8 cellular contexts compared by ENCODE assay signal in the genomic region with DNA sequence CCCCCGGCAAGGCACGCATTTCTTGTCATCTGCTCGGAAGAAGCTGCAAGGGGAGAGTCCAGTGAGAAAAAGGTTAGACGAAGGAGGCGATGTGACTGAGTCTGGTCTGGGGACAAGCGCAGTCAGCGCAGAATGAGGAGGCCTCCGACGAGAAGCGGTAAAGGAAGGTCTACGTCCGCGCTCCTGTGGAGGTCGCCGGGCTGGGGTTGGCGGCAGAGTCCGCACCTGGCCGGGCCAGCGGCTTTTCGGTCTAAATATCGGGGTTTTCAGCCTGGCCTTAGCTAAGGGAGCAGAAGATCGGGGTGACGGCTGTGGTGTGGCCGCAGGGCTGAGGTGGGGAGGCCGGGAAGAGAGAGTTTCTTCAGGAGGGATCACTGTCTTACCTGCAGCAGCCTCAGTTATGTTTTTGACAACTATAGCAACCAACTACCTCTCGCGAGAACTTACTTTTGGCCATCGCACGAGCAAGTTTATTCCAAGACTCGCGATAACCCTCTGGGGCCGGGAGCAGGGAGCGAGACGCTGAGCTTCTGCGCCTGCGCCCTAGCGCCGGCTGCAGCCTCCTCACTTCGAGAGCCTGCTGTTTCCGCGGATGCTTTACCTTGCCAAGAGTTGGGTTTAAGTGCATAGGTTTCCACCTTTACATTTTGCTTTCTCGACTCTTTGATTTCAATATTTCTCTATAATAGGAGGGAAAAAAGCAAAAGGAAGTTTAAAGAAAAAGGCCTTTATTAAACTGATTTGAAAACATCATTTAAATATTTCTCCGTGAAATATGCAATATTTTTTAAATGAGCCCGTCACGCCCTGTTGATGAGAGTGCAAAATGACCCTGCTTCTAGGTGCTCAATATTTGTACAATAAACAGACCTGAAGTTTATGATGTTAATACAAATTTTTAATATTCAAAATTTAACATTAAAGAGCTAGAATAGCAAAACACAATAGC. TPM values are rescaled to one million over a fixed set of nuclear protein-coding genes. Genes with fewer than 3 reads are reported as not detected.
DNase-seq lines count a peak whose midpoint lies in the region; ATAC-seq lines count a peak whose summit lies in the region.

Gene CFAP70 (minus strand): TSS at position 534 of the 949 bp plus-strand sequence. CDS start 4,068 bp downstream, outside the sequence.

- peak; percentile 92 to 96 (median 96) for DNase-seq in CD4-positive, alpha-beta memory T cell
- DNase-seq in HPDE6-E6E7 (ENCODE audit: extremely low spot score) (peak; percentile 97), NK-92 (lab: John Stamatoyannopoulos, UW; ENCODE audit: unreplicated experiment) (peak; percentile 65), lung microvascular endothelial cell (ENCODE audit: low read depth in 2 of 2) (peak; percentile 94 to 96)
- peak; percentile 92 for DNase-seq in activated CD8-positive, alpha-beta memory T cell treated with anti-CD3 and anti-CD28 coated beads for 24 hours
- peak; percentile 88 to 90 (median 88) for DNase-seq in effector memory CD8-positive, alpha-beta T cell
- peak; percentile 78 to 88 (median 85) for DNase-seq in stimulated activated CD4-positive, alpha-beta T cell treated with anti-CD3 and anti-CD28 coated beads, TNF-alpha, amount 100 ng/mL, for 24 hours (ENCODE audit: low read depth in 3 of 3)

- peaks cover 12% of the 10 kb centered on the region for H3K4me1 ChIP-seq in CD4-positive, alpha-beta memory T cell (ENCODE audit: insufficient read depth, low read length)

- H3K4me3 ChIP-seq in CD4-positive, alpha-beta memory T cell (ENCODE audit: low read length in 2 of 2) = peak within 1 kb of the TSS; percentile 38 to 60

- peaks cover 0 to 4% of the 10 kb centered on the region in 2 donors for H3K27me3 Mint-ChIP-seq in CD4-positive, alpha-beta memory T cell
- H3K27me3 Mint-ChIP-seq in effector memory CD8-positive, alpha-beta T cell = peaks cover 0 to 8% of the 10 kb centered on the region in 2 donors

- peak; percentile 94 for ATAC-seq in GM19463 (IDR thresholded peaks at IDR 0.05; ENCODE audit: unreplicated experiment)
- peak; percentile 94 for ATAC-seq in effector memory CD8-positive, alpha-beta T cell (replicated peaks)

- peaks cover 0 to 2% (median 0%) of the 10 kb centered on the region in 8 donors for H3K9me3 Mint-ChIP-seq in CD4-positive, alpha-beta memory T cell
- H3K9me3 Mint-ChIP-seq in effector memory CD8-positive, alpha-beta T cell = no peaks in the 10 kb centered on the region

- POLR2A ChIA-PET in CD4-positive, alpha-beta memory T cell (lab: Charles Lee; ENCODE audit: partially characterized antibody) = interaction anchor here (0.6 to 2.6 kb wide), 11 partner anchors 10 to 267 kb away, joined by 3 to 18 read pairs (median 4); partner anchors contain the start of genes ANXA7, DNAJC9, MRPS16 and PPP3CB

- no peaks in the 10 kb centered on the region for H3K9me3 ChIP-seq in CD4-positive, alpha-beta memory T cell (ENCODE audit: control insufficient read depth in 1 of 2, low read length in 2 of 2)

- no peaks in the 10 kb centered on the region for H3K27me3 ChIP-seq in CD4-positive, alpha-beta memory T cell (ENCODE audit: insufficient read depth, low read length)

- H3K4me3 Mint-ChIP-seq in CD4-positive, alpha-beta memory T cell = peak within 1 kb of the TSS; percentile 94 to 98 (median 97)
- H3K4me3 Mint-ChIP-seq in effector memory CD8-positive, alpha-beta T cell = peak within 1 kb of the TSS; percentile 96 to 98

- H3K27ac Mint-ChIP-seq in CD4-positive, alpha-beta memory T cell = peak within 1 kb of the TSS; percentile 91 to 99 (median 99)
- H3K27ac Mint-ChIP-seq in effector memory CD8-positive, alpha-beta T cell = peak within 1 kb of the TSS; percentile 97 to 98

- H3K36me3 ChIP-seq in CD4-positive, alpha-beta memory T cell (ENCODE audit: insufficient read depth, low read length) = no peaks in the 10 kb centered on the region

- peaks cover 9 to 10% of the 10 kb centered on the region in 2 donors for H3K36me3 Mint-ChIP-seq in CD4-positive, alpha-beta memory T cell
- peaks cover 7% of the 10 kb centered on the region for H3K36me3 Mint-ChIP-seq in effector memory CD8-positive, alpha-beta T cell (ENCODE audit: insufficient read depth)

- CTCF ChIA-PET in CD4-positive, alpha-beta memory T cell (lab: Charles Lee; ENCODE audit: partially characterized antibody) = interaction anchor here (1.0 to 1.2 kb wide), 3 partner anchors 10 to 263 kb away, joined by 3 to 5 read pairs (median 4); partner anchors contain the start of gene PPP3CB

- intact Hi-C loops in CD4-positive, alpha-beta memory T cell (cut with micrococcal nuclease) = loop anchor here (1.0 to 5.0 kb wide), 4 partner anchors 54 to 262 kb away; partner anchors contain the start of genes ANXA7, MRPS16, P4HA1 and PPP3CB

- H3K4me1 Mint-ChIP-seq in CD4-positive, alpha-beta memory T cell = peaks cover 9 to 21% (median 17%) of the 10 kb centered on the region in 4 donors
- peaks cover 10 to 11% of the 10 kb centered on the region in 2 donors for H3K4me1 Mint-ChIP-seq in effector memory CD8-positive, alpha-beta T cell (ENCODE audit: low read depth in 2 of 2)

- H3K27ac ChIP-seq in CD4-positive, alpha-beta memory T cell (ENCODE audit: low read depth, low read length) = peak within 1 kb of the TSS; percentile 80

RNA-seq across cellular contexts. Expression of gene CFAP70, which starts in this region (rescaled TPM):
- 1 to 10 TPM; 3.8 to 5.6 TPM for total RNA-seq in CD4-positive, alpha-beta memory T cell
- polyA plus RNA-seq in CD4-positive, alpha-beta memory T cell = under 1 TPM in 1 of 2 donors, not detected in 1; 0.82 TPM
- under 0.01 and 0.20 TPM in 2 replicates for total RNA-seq in lung microvascular endothelial cell

Comparison
In these comparisons a context has a peak if more than half of its experiments do, and no peak if none do; other contexts are left out.
1. Peak in every context shown above with its lines: DNase-seq, ATAC-seq, H3K4me3 ChIP-seq and H3K27ac ChIP-seq.
2. Peak in DNase-seq in lung microvascular endothelial cell; RNA of the gene not detected or under 1 TPM.